Comparison of ENCODE assay signal across 11 cellular contexts in genomic region chr1:226659136-226659535, GRCh38.
DNase-seq lines count a peak whose midpoint lies in the region; ATAC-seq and TF ChIP-seq lines count a peak whose summit lies in the region.
"Had no signal": no experiment of that assay in that cellular context is flagged by ENCODE, and none has a peak within 500 bp of the region (broad histone marks: within the 10 kb centered on the region; RNA-seq: fewer than 3 reads in every experiment).

No MANE protein-coding gene starts in this region.

- H3K27ac ChIP-seq in BLaER1: peak overlapping the region; percentile 32; the same call in 1 of the 2 replicates
- no peak overlapping the region for H3K27ac ChIP-seq in IMR-90 (ENCODE audit: insufficient read depth, low read length)
- peak overlapping the region; percentile 51 for H3K27ac ChIP-seq in neutrophil
- no peak overlapping the region for H3K27ac ChIP-seq in trophoblast cell (ENCODE audit: low read depth, low read length)

- H3K4ac ChIP-seq in IMR-90 (ENCODE audit: low read depth, low read length) (no peak overlapping the region), trophoblast cell (ENCODE audit: low read depth, low read length) (no peak overlapping the region)

- ATAC-seq in IMR-90 (ENCODE audit: low read depth) (no peak), HG03457 (IDR thresholded peaks at IDR 0.05; ENCODE audit: unreplicated experiment) (no peak)
- no peak for ATAC-seq in central memory CD8-positive, alpha-beta T cell (replicated peaks; ENCODE audit: extremely low read depth, poor library complexity, severe bottlenecking)
- ATAC-seq: activated CD8-positive, alpha-beta memory T cell treated with anti-CD3 and anti-CD28 coated beads, Interleukin-2, amount 10 ng/mL, durations not matched to agents 7 days and 5 days had no signal

- H2AK5ac ChIP-seq in IMR-90 (ENCODE audit: low read depth, low read length): peak overlapping the region; percentile 48; the same call in 1 of the 2 replicates
- H2AK5ac ChIP-seq in trophoblast cell (ENCODE audit: low read length): no peak overlapping the region

- H2BK5ac ChIP-seq in IMR-90 (ENCODE audit: low read depth, low read length, poor library complexity, severe bottlenecking) (no peak overlapping the region), trophoblast cell (ENCODE audit: low read depth, low read length, poor library complexity) (no peak overlapping the region)

- BruUV-seq in IMR-90 (replicated peaks; lab: Mats Ljungman, UMichigan): no TSS peak

- no peak for DNase-seq in IMR-90
- no peak for DNase-seq in central memory CD8-positive, alpha-beta T cell (ENCODE audit: low spot score in 2 of 2)
- no peak for DNase-seq in trophoblast cell
- DNase-seq in COLO668 (lab: John Stamatoyannopoulos, UW; ENCODE audit: unreplicated experiment): no peak
- no peak for DNase-seq in glomerular visceral epithelial cell (ENCODE audit: extremely low spot score)
- DNase-seq: activated CD8-positive, alpha-beta memory T cell treated with anti-CD3 and anti-CD28 coated beads, Interleukin-2, amount 10 ng/mL, durations not matched to agents 7 days and 5 days; NCI-H1930; upper lobe of left lung had no signal

- H3K4me3 Mint-ChIP-seq in central memory CD8-positive, alpha-beta T cell: no peak overlapping the region
- H3K4me3 Mint-ChIP-seq: activated CD8-positive, alpha-beta memory T cell treated with anti-CD3 and anti-CD28 coated beads, Interleukin-2, amount 10 ng/mL, durations not matched to agents 7 days and 5 days had no signal

- H3K36me3 ChIP-seq in BLaER1 (no peaks in the 10 kb centered on the region), IMR-90 (ENCODE audit: control insufficient read depth, insufficient read depth, low read length) (no peaks in the 10 kb centered on the region), neutrophil (peaks cover 37% of the 10 kb centered on the region), trophoblast cell (ENCODE audit: control insufficient read depth in 1 of 2, insufficient read depth in 2 of 2, low read length in 2 of 2) (no peaks in the 10 kb centered on the region)
- H3K36me3 ChIP-seq: upper lobe of left lung had no signal

- dilution Hi-C loops in IMR-90 (cut with HindIII; ENCODE audit: low sequenced_read_pairs, unreplicated experiment): no loop called here

- H3K9me3 Mint-ChIP-seq in central memory CD8-positive, alpha-beta T cell: no peaks in the 10 kb centered on the region

- TF ChIP-seq RAD21 in IMR-90 (IDR thresholded peaks at IDR 0.05; ENCODE audit: low read length): no peak

- no peak overlapping the region for H2BK12ac ChIP-seq in trophoblast cell (ENCODE audit: low read length)

- CTCF ChIA-PET in IMR-90 (lab: Yijun Ruan, JAX): no interaction called here

- peaks cover 0 to 8% of the 10 kb centered on the region in 2 experiments; a peak in 2 of 4 replicates for H3K79me1 ChIP-seq in IMR-90 (ENCODE audit: low read depth in 1 of 2, low read length in 2 of 2)
- peaks cover 11% of the 10 kb centered on the region for H3K79me1 ChIP-seq in trophoblast cell (ENCODE audit: low read length)

- H3K4me1 ChIP-seq in BLaER1 (no peaks in the 10 kb centered on the region), IMR-90 (ENCODE audit: control insufficient read depth, insufficient read depth, low read length) (peaks cover 34% of the 10 kb centered on the region), neutrophil (ENCODE audit: control insufficient read depth in 1 of 2, insufficient read depth in 1 of 2, low read depth in 1 of 2, low read length in 1 of 2) (peaks cover 71 to 77% of the 10 kb centered on the region in 2 experiments), trophoblast cell (ENCODE audit: control insufficient read depth in 1 of 2, insufficient read depth in 2 of 2, low read length in 2 of 2) (peaks cover 30 to 34% of the 10 kb centered on the region in 2 experiments)

- TF ChIP-seq CTCF in IMR-90 (conservative IDR thresholded peaks at IDR 0.05; ENCODE audit: low read depth, low read length) (no peak), neutrophil (IDR thresholded peaks at IDR 0.05) (no peak)

- POLR2A ChIA-PET in IMR-90 (lab: Charles Lee; ENCODE audit: unreplicated experiment): no interaction called here

- H2BK20ac ChIP-seq in IMR-90 (ENCODE audit: low read depth, low read length): no peak overlapping the region

- H3K18ac ChIP-seq in IMR-90 (ENCODE audit: low read depth, low read length): no peak overlapping the region
- no peak overlapping the region for H3K18ac ChIP-seq in trophoblast cell (ENCODE audit: low read length)

- H2BK120ac ChIP-seq in IMR-90 (ENCODE audit: low read depth, low read length): no peak overlapping the region
- no peak overlapping the region for H2BK120ac ChIP-seq in trophoblast cell (ENCODE audit: insufficient read depth, low read length, poor library complexity)

- H4K8ac ChIP-seq in IMR-90 (ENCODE audit: low read depth in 2 of 2, low read length in 2 of 2) (no peak overlapping the region), trophoblast cell (ENCODE audit: low read depth, low read length) (no peak overlapping the region)

- H2BK15ac ChIP-seq in IMR-90 (ENCODE audit: low read depth, low read length): no peak overlapping the region

- in situ Hi-C loops in IMR-90 (cut with MboI; ENCODE audit: low sequenced_read_pairs): no loop called here

- H4K20me1 ChIP-seq in BLaER1: peaks cover 49% of the 10 kb centered on the region
- peaks cover 2% of the 10 kb centered on the region for H4K20me1 ChIP-seq in IMR-90 (ENCODE audit: insufficient read depth, low read length)

- H3K9me3 ChIP-seq in BLaER1 (no peaks in the 10 kb centered on the region), IMR-90 (ENCODE audit: control insufficient read depth, insufficient read depth, low read length) (no peaks in the 10 kb centered on the region), neutrophil (no peaks in the 10 kb centered on the region), trophoblast cell (ENCODE audit: insufficient read depth, low read depth, low read length) (no peaks in the 10 kb centered on the region)
- H3K9me3 ChIP-seq: upper lobe of left lung had no signal

- no peaks in the 10 kb centered on the region for H3K27me3 Mint-ChIP-seq in central memory CD8-positive, alpha-beta T cell
- H3K27me3 Mint-ChIP-seq: activated CD8-positive, alpha-beta memory T cell treated with anti-CD3 and anti-CD28 coated beads, Interleukin-2, amount 10 ng/mL, durations not matched to agents 7 days and 5 days had no signal

- peaks cover 39% of the 10 kb centered on the region for H3K36me3 Mint-ChIP-seq in central memory CD8-positive, alpha-beta T cell (ENCODE audit: insufficient read depth)
- H3K36me3 Mint-ChIP-seq: activated CD8-positive, alpha-beta memory T cell treated with anti-CD3 and anti-CD28 coated beads, Interleukin-2, amount 10 ng/mL, durations not matched to agents 7 days and 5 days had no signal

- H2AK9ac ChIP-seq in IMR-90 (replicated peaks; ENCODE audit: low read depth, low read length, poor library complexity): no peak overlapping the region

- 0 out of 2 replicates have a peak overlapping the region, but pooled peaks have one; percentile 5 for H4K91ac ChIP-seq in IMR-90 (ENCODE audit: insufficient read depth, low read depth, low read length)
- H4K91ac ChIP-seq in trophoblast cell (ENCODE audit: low read depth, low read length): no peak overlapping the region

- H3K4me3 ChIP-seq in BLaER1: no peak overlapping the region
- no peak overlapping the region for H3K4me3 ChIP-seq in IMR-90 (ENCODE audit: insufficient read depth, low read depth, low read length)
- H3K4me3 ChIP-seq in neutrophil (ENCODE audit: low read depth in 1 of 2, low read length in 1 of 2): no peak overlapping the region
- no peak overlapping the region for H3K4me3 ChIP-seq in trophoblast cell (ENCODE audit: low read depth, low read length)
- H3K4me3 ChIP-seq: upper lobe of left lung had no signal

- peaks cover 53% of the 10 kb centered on the region for H3K4me1 Mint-ChIP-seq in central memory CD8-positive, alpha-beta T cell

- H3K27me3 ChIP-seq in BLaER1 (no peaks in the 10 kb centered on the region), IMR-90 (ENCODE audit: control insufficient read depth, insufficient read depth, low read length) (no peaks in the 10 kb centered on the region), neutrophil (no peaks in the 10 kb centered on the region), trophoblast cell (ENCODE audit: insufficient read depth, low read length) (no peaks in the 10 kb centered on the region)
- H3K27me3 ChIP-seq: upper lobe of left lung had no signal

- no peak overlapping the region; the same call in 1 of the 2 replicates for H3K4me2 ChIP-seq in BLaER1
- no peak overlapping the region for H3K4me2 ChIP-seq in IMR-90 (ENCODE audit: low read depth, low read length)
- H3K4me2 ChIP-seq in trophoblast cell (ENCODE audit: low read length): no peak overlapping the region

- WGBS in IMR-90 (ENCODE audit: extremely low coverage in 2 of 2, insufficient read length in 1 of 2), 2 experiments: no CpG with 5 or more reads among the region's 5 CpGs
- no CpG with 5 or more reads among the region's 5 CpGs for WGBS in trophoblast cell (ENCODE audit: extremely low coverage, insufficient coverage, insufficient read length)

- intact Hi-C loops in IMR-90 (cut with micrococcal nuclease): no loop called here

- peaks cover 32% of the 10 kb centered on the region for H3K9me1 ChIP-seq in IMR-90 (ENCODE audit: insufficient read depth, low read length)

- H3K27ac Mint-ChIP-seq in central memory CD8-positive, alpha-beta T cell (ENCODE audit: low read depth): peak overlapping the region; percentile 99

- H4K5ac ChIP-seq in IMR-90 (ENCODE audit: low read depth, low read length): no peak overlapping the region

- H3K9ac ChIP-seq in BLaER1 (no peak overlapping the region), IMR-90 (ENCODE audit: low read depth, low read length) (no peak overlapping the region), trophoblast cell (ENCODE audit: low read length) (no peak overlapping the region)

- H3K79me2 ChIP-seq in trophoblast cell (ENCODE audit: control insufficient read depth, insufficient read depth, low read length, poor library complexity): no peaks in the 10 kb centered on the region

- TF ChIP-seq POLR2A in IMR-90 (IDR thresholded peaks at IDR 0.05; ENCODE audit: low read depth, low read length): no peak

- no peak overlapping the region for H3K56ac ChIP-seq in IMR-90 (ENCODE audit: extremely low read depth, insufficient read depth, low read length)

- H2AFZ ChIP-seq in IMR-90 (replicated peaks; ENCODE audit: low read length, poor library complexity) (no peak overlapping the region), trophoblast cell (ENCODE audit: insufficient read depth, low read length, poor library complexity) (no peak overlapping the region)

- no peak overlapping the region for H3K14ac ChIP-seq in IMR-90 (replicated peaks; ENCODE audit: low read depth, low read length)
- no peak overlapping the region for H3K14ac ChIP-seq in trophoblast cell (ENCODE audit: low read length)

- no peak overlapping the region for H3K23ac ChIP-seq in IMR-90 (ENCODE audit: low read depth, low read length)
- no peak overlapping the region for H3K23ac ChIP-seq in trophoblast cell (ENCODE audit: low read length)

- H4K12ac ChIP-seq in trophoblast cell (ENCODE audit: low read depth, low read length): no peak overlapping the region

Comparison
In these comparisons a context has a peak if more than half of its experiments do, and no peak if none do; other contexts are left out.
1. H3K27ac ChIP-seq: peak in BLaER1 (single experiment) and neutrophil (single experiment); none in IMR-90 (single experiment) and trophoblast cell (single experiment).